ENCODE assay signal across 26 cellular contexts in genomic region chr7:135359633-135360032, GRCh38.
"Had no signal": no experiment of that assay in that cellular context is flagged by ENCODE, and none has a peak within 500 bp of the region (broad histone marks: within the 10 kb centered on the region; RNA-seq: fewer than 3 reads in every experiment).

No MANE protein-coding gene starts in this region.

- H3K4me1 ChIP-seq: left lung, sigmoid colon, suprapubic skin, tibial artery had no signal

- H3K27me3 ChIP-seq: left lung, neutrophil, sigmoid colon, suprapubic skin, tibial artery had no signal

- H3K9me3 ChIP-seq: left lung, neutrophil, sigmoid colon, suprapubic skin, tibial artery had no signal

- ATAC-seq: activated naive CD4-positive, alpha-beta T cell treated with anti-CD3 and anti-CD28 coated beads, Interleukin-2, amount 50 U/mL, for 72 hours; activated T-cell treated with anti-CD3 and anti-CD28 coated beads, Interleukin-2, amount 50 U/mL, for 72 hours; left lung; stimulated activated memory B cell treated with anti-CD40 and anti-IgM and Interleukin-4, amounts not matched to agents 10 μg/mL and 1 μg/mL and 100 μg/mL, for 72 hours had no signal

- H3K4me3 ChIP-seq: coronary artery, left lung, sigmoid colon, suprapubic skin, tibial artery had no signal

- DNase-seq: activated CD4-positive, alpha-beta T cell treated with anti-CD3 and anti-CD28 coated beads for 4 hours; activated CD4-positive, alpha-beta T cell treated with anti-CD3 and anti-CD28 coated beads, Interleukin-2, amount 50 U/mL, for 4 hours; activated naive CD4-positive, alpha-beta T cell; activated T-cell treated with anti-CD3 and anti-CD28 coated beads for 4 hours; activated T-cell treated with anti-CD3 and anti-CD28 coated beads, Interleukin-2, amount 50 U/mL, for 72 hours; anterior cingulate cortex; foreskin fibroblast; head of caudate nucleus; kidney glomerular epithelial cell; left lung; naive B cell; nephron progenitor cell; sigmoid colon; small intestine; stimulated activated CD4-positive, alpha-beta T cell treated with anti-CD3 and anti-CD28 coated beads, Interleukin-1b, Interleukin-23, amount 100 ng/mL, for 48 hours; stimulated activated CD4-positive, alpha-beta T cell treated with anti-CD3 and anti-CD28 coated beads, Interleukin-4, amount 100 ng/mL, for 4 hours; stimulated activated CD8-positive, alpha-beta memory T cell treated with anti-CD3 and anti-CD28 coated beads, Interleukin-4, amount 100 ng/mL, for 48 hours; T-helper 1 cell; tibial artery had no signal

- FAIRE-seq: bronchial epithelial cell, endothelial cell of umbilical vein, small intestine had no signal

- H3K27ac ChIP-seq: coronary artery, left lung, neutrophil, sigmoid colon, suprapubic skin, tibial artery had no signal
